20 cellular contexts compared by ENCODE assay signal in the genomic region with DNA sequence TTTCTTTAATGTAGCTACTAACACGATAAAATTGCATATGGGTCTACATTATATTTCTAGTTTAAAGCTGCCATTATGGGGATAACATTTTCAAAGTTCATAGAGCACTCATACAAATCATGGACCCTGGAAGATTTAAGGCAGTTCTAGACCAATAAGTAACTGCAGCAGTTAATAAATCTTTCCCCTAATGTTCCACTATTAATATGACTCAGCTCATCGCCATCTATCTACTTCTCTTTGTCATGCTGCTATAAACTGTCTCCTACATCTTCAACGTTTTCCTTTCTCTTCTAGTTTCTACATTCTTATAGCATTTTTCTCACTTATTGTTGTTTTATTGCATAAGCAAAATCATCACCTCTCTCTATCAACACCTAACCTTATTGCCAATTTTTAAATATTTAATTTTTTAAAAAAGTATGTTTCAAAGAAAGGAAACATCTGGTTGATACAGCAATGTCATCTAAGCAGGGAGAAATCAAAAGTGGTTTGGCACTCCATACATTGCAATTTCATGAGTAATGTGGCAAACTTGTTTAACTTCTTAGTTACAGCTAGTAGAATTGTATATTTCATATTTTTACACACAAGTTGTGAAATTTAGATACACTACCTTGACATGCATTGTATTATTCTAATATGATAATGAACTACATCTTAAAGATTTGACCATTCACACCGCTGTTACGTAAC.
"Had no signal": no experiment of that assay in that cellular context is flagged by ENCODE, and none has a peak within 500 bp of the region (broad histone marks: within the 10 kb centered on the region; RNA-seq: fewer than 3 reads in every experiment).

No MANE protein-coding gene starts in this region.

- H3K4me1 ChIP-seq: left ventricle myocardium inferior, psoas muscle, stomach had no signal

- FAIRE-seq: islet of Langerhans, urothelium cell line had no signal

- H3K27me3 ChIP-seq: cardiac muscle cell, stomach had no signal

- H3K36me3 ChIP-seq: cardiac muscle cell, left ventricle myocardium inferior, stomach, thoracic aorta had no signal

- H3K27ac ChIP-seq: cardiac muscle cell, coronary artery, epithelial cell of prostate, left ventricle myocardium inferior, psoas muscle, stomach, thoracic aorta had no signal

- H3K9me3 ChIP-seq: psoas muscle, stomach, thoracic aorta had no signal

- H3K4me3 ChIP-seq: cardiac muscle cell, coronary artery, left ventricle myocardium inferior, psoas muscle, stomach, thoracic aorta had no signal

- ATAC-seq: activated T-cell treated with anti-CD3 and anti-CD28 coated beads, Interleukin-2, amount 50 U/mL, for 4 hours; psoas muscle; sciatic nerve had no signal

- DNase-seq: activated CD4-positive, alpha-beta memory T cell treated with anti-CD3 and anti-CD28 coated beads for 36 hours; activated gamma-delta T cell; activated T-cell treated with anti-CD3 and anti-CD28 coated beads, Interleukin-2, amount 50 U/mL, for 4 hours; aorta; effector memory CD4-positive, alpha-beta T cell; glutamatergic neuron; left ventricle myocardium inferior; mesendoderm; occipital lobe; psoas muscle; stimulated activated CD4-positive, alpha-beta T cell treated with anti-CD3 and anti-CD28 coated beads, Interleukin-4, amount 100 ng/mL, for 24 hours; stomach; T-helper 9 cell had no signal
